In the genomic region with DNA sequence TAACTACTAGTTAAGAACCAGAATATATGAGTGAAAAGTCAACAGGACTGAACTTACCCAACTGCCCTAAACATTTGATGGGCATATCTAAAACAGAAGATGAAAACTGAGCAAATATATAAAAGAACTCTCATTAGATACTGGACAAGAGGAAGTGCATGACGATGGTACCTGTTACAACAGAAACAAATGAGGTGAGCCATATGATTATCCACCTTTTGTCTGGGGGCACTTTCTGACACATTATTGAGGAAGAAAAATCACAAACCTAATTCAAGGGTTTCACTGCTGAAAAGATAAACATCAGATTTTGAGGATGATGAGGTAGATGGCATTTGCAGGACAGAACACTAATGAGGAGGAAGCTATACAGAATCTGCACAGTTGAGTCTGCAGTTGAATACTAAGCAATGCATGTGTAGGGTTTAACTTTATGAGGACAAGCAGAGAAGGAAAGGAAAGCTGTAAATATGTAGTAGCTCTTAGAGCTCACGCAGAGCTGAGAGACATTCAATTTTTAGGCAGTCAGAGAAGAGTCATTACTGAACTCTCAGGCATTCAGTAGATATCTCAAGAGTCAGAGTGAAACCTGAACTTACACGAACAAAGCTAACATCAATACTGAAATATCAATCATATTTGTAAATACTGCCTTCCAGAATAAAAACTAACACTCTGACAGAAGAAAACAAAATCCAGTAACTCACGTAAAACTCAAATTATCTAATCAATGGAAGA, we compare ENCODE assay signal across 10 cellular contexts.
DNase-seq lines count a peak whose midpoint lies in the region; ATAC-seq and TF ChIP-seq lines count a peak whose summit lies in the region.
"Had no signal": no experiment of that assay in that cellular context is flagged by ENCODE, and none has a peak within 500 bp of the region (broad histone marks: within the 10 kb centered on the region; RNA-seq: fewer than 3 reads in every experiment).

No MANE protein-coding gene starts in this region.

- no peaks in the 10 kb centered on the region for H3K36me3 ChIP-seq in parathyroid adenoma (ENCODE audit: control insufficient read depth, insufficient read depth, low read length)
- H3K36me3 ChIP-seq in heart right ventricle: peaks cover 0 to 33% (median 0%) of the 10 kb centered on the region in 9 donors
- no peaks in the 10 kb centered on the region for H3K36me3 ChIP-seq in brain microvascular endothelial cell (replicated peaks)

- H3K27me3 ChIP-seq in parathyroid adenoma (ENCODE audit: control insufficient read depth, insufficient read depth, low read length): no peaks in the 10 kb centered on the region
- H3K27me3 ChIP-seq in heart right ventricle: no peaks in the 10 kb centered on the region
- no peaks in the 10 kb centered on the region for H3K27me3 ChIP-seq in brain microvascular endothelial cell (replicated peaks)

- in situ Hi-C loops in brain microvascular endothelial cell (cut with HindIII; ENCODE audit: low pct_ligation_motif_present, low sequenced_read_pairs): no loop called here

- POLR2A ChIA-PET in activated CD4-positive, alpha-beta T cell treated with anti-CD3 and anti-CD28 coated beads for 36 hours (lab: Charles Lee): interaction anchor here (0.6 kb wide), 1 partner anchor 1725 kb away, joined by 5 read pairs; no protein-coding TSS in a partner anchor

- H3K4me3 Mint-ChIP-seq in activated CD4-positive, alpha-beta T cell treated with anti-CD3 and anti-CD28 coated beads for 36 hours: no peak overlapping the region

- H3K4me3 ChIP-seq in parathyroid adenoma (ENCODE audit: low read depth, low read length) (no peak overlapping the region), heart right ventricle (no peak overlapping the region), brain microvascular endothelial cell (ENCODE audit: low read depth, low read length) (no peak overlapping the region)

- H3K4me1 ChIP-seq in parathyroid adenoma: no peaks in the 10 kb centered on the region
- H3K4me1 ChIP-seq in heart right ventricle: no peaks in the 10 kb centered on the region

- peak overlapping the region; percentile 35 for H3K27ac Mint-ChIP-seq in activated CD4-positive, alpha-beta T cell treated with anti-CD3 and anti-CD28 coated beads for 36 hours

- H3K9me3 ChIP-seq in parathyroid adenoma (ENCODE audit: control insufficient read depth, low read length): no peaks in the 10 kb centered on the region
- peaks cover 0 to 71% (median 34%) of the 10 kb centered on the region in 11 donors for H3K9me3 ChIP-seq in heart right ventricle

- intact Hi-C loops in activated CD4-positive, alpha-beta T cell treated with anti-CD3 and anti-CD28 coated beads for 36 hours (cut with DNase I, micrococcal nuclease): loop anchor here (1.0 kb wide), 1 partner anchor 8 kb away; no protein-coding TSS in a partner anchor
- intact Hi-C loops in heart right ventricle (cut with DNase I): no loop called here

- no peaks in the 10 kb centered on the region for H3K79me2 ChIP-seq in parathyroid adenoma

- no peaks in the 10 kb centered on the region for H3K27me3 Mint-ChIP-seq in activated CD4-positive, alpha-beta T cell treated with anti-CD3 and anti-CD28 coated beads for 36 hours

- TF ChIP-seq CTCF in parathyroid adenoma (IDR thresholded peaks at IDR 0.05): no peak
- no peak for TF ChIP-seq CTCF in heart right ventricle (IDR thresholded peaks at IDR 0.05)
- TF ChIP-seq CTCF in brain microvascular endothelial cell (IDR thresholded peaks at IDR 0.05; ENCODE audit: low read depth, low read length, missing control alignments): no peak

- H3K4me1 Mint-ChIP-seq in activated CD4-positive, alpha-beta T cell treated with anti-CD3 and anti-CD28 coated beads for 36 hours: peaks cover 16% of the 10 kb centered on the region

- H3K4me2 ChIP-seq in parathyroid adenoma (ENCODE audit: low read length): no peak overlapping the region

- CTCF ChIA-PET in activated CD4-positive, alpha-beta T cell treated with anti-CD3 and anti-CD28 coated beads for 36 hours (lab: Charles Lee): no interaction called here

- peaks cover 72% of the 10 kb centered on the region for H3K36me3 Mint-ChIP-seq in activated CD4-positive, alpha-beta T cell treated with anti-CD3 and anti-CD28 coated beads for 36 hours (ENCODE audit: low read depth)

- no peak overlapping the region for H2AFZ ChIP-seq in parathyroid adenoma

- H3K9ac ChIP-seq in parathyroid adenoma: no peak overlapping the region

- H3K27ac ChIP-seq in parathyroid adenoma (peak overlapping the region; percentile 6), heart right ventricle (no peak overlapping the region), brain microvascular endothelial cell (no peak overlapping the region)

- ATAC-seq in activated CD4-positive, alpha-beta T cell treated with anti-CD3 and anti-CD28 coated beads for 36 hours: peak; percentile 94
- peak; percentile 90 for ATAC-seq in GM21529 (IDR thresholded peaks at IDR 0.05; ENCODE audit: unreplicated experiment)
- peak; percentile 96 for ATAC-seq in HG03159 (IDR thresholded peaks at IDR 0.05; ENCODE audit: unreplicated experiment)
- no peak for ATAC-seq in heart right ventricle

- peaks cover 38% of the 10 kb centered on the region for H3K9me3 Mint-ChIP-seq in activated CD4-positive, alpha-beta T cell treated with anti-CD3 and anti-CD28 coated beads for 36 hours (ENCODE audit: low read depth)

- no peak for DNase-seq in activated CD4-positive, alpha-beta T cell treated with anti-CD3 and anti-CD28 coated beads for 36 hours
- DNase-seq in activated CD4-positive, alpha-beta T cell treated with anti-CD3 and anti-CD28 coated beads for 48 hours: no peak
- DNase-seq in NCI-H446 treated with DMSO at 0.1 percent for 48 hours (lab: John Stamatoyannopoulos, UW) (no peak), heart right ventricle (no peak), brain microvascular endothelial cell (no peak)
- DNase-seq: 8988T, KG1 had no signal

- WGBS in heart right ventricle, 2 donors: 93 to 95% methylated on average over 4 of the region's 4 CpGs

Comparison
In these comparisons a context has a peak if more than half of its experiments do, and no peak if none do; other contexts are left out.
1. ATAC-seq: peak in activated CD4-positive, alpha-beta T cell treated with anti-CD3 and anti-CD28 coated beads for 36 hours (single experiment), GM21529 (single experiment) and HG03159 (single experiment); none in heart right ventricle (0 of 8).
2. intact Hi-C loops: an anchor here in activated CD4-positive, alpha-beta T cell treated with anti-CD3 and anti-CD28 coated beads for 36 hours (1.0 kb wide); none called in heart right ventricle.